ENCODE assay signal across 9 cellular contexts in the genomic region with DNA sequence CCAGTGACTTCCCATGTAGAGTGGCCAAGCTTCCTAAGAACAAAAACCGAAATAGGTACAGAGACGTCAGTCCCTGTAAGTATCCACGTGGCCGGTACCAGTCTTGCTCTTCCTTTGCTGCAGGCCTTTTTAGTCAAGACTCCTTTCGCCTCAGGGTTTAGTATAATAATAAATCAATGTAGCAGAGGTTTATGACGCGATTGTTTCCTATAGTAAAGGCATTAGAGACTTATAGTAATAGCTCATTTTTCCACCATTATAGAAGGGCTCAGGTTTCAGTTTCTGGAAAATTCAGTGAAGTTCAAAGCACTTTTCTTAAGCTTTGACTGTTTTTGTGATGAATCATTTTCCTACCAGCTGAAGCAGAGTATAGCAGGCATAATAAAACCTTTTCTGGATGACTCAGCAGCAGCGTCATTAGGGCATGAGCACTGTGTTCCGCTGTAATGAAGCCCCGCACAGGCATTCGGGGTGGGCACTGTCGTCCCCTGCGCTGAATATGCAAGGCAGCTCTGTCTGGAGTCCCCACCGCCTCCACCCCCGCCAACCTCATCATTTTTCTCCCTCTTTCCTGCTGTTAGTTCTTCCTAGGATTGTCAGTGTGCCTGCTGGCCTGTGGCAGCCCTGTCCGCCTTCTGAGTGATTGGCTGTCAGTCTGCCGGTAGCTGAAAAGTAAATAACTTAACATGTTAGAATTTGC. TPM values are rescaled to one million over a fixed set of nuclear protein-coding genes. Genes with fewer than 3 reads are reported as not detected.
A peak's percentile ranks its signal among the peaks of the same experiment; 100 is the strongest.
DNase-seq lines count a peak whose midpoint lies in the region; ATAC-seq and TF ChIP-seq lines count a peak whose summit lies in the region.
"Had no signal": no experiment of that assay in that cellular context is flagged by ENCODE, and none has a peak within 500 bp of the region (broad histone marks: within the 10 kb centered on the region; RNA-seq: fewer than 3 reads in every experiment).

No MANE protein-coding gene starts in this region.

- H3K36me3 ChIP-seq in rectal smooth muscle tissue (ENCODE audit: control insufficient read depth, insufficient read depth, low read length), result peaks cover 13% of the 10 kb centered on the region

- no peak overlapping the region for H3K27ac Mint-ChIP-seq in endothelial cell (ENCODE audit: unreplicated experiment)

- peak overlapping the region; percentile 76 for H3K27ac ChIP-seq in rectal smooth muscle tissue (ENCODE audit: low read depth, low read length)
- H3K27ac ChIP-seq: VCaP had no signal

- no peaks in the 10 kb centered on the region for H3K9me3 Mint-ChIP-seq in endothelial cell (ENCODE audit: unreplicated experiment)

- intact Hi-C loops in cardiac septum (cut with DNase I), result no loop called here

- H3K36me3 Mint-ChIP-seq in endothelial cell (ENCODE audit: low read depth, unreplicated experiment), result peaks cover 18% of the 10 kb centered on the region

- no peak overlapping the region for H3K9ac ChIP-seq in rectal smooth muscle tissue (ENCODE audit: low read length)

- no peaks in the 10 kb centered on the region for H3K27me3 ChIP-seq in rectal smooth muscle tissue (ENCODE audit: control insufficient read depth, insufficient read depth, low read length)

- peaks cover 9% of the 10 kb centered on the region for H3K4me1 Mint-ChIP-seq in endothelial cell (ENCODE audit: unreplicated experiment)

- ATAC-seq in HG02870 (IDR thresholded peaks at IDR 0.05; ENCODE audit: unreplicated experiment) (peak; percentile 65), HG02970 (IDR thresholded peaks at IDR 0.05; ENCODE audit: low FRiP score, unreplicated experiment) (no peak)

- TF ChIP-seq CTCF in endothelial cell (IDR thresholded peaks at IDR 0.05; ENCODE audit: unreplicated experiment), result no peak

- H3K4me3 Mint-ChIP-seq in endothelial cell (ENCODE audit: unreplicated experiment), result no peak overlapping the region

- peaks cover 4% of the 10 kb centered on the region for H3K27me3 Mint-ChIP-seq in endothelial cell (ENCODE audit: unreplicated experiment)

- no peak overlapping the region for H3K4me3 ChIP-seq in rectal smooth muscle tissue (ENCODE audit: low read length)

- DNase-seq in activated CD4-positive, alpha-beta T cell treated with anti-CD3 and anti-CD28 coated beads for 48 hours, result peak; percentile 79
- DNase-seq in epidermal melanocyte (ENCODE audit: insufficient read length, low spot score), result peak; percentile 66
- no peak for DNase-seq in endothelial cell (ENCODE audit: low spot score)
- DNase-seq in GOT3 (lab: John Stamatoyannopoulos, UW), result no peak
- no peak for DNase-seq in cardiac septum (ENCODE audit: low spot score)

- peaks cover 19% of the 10 kb centered on the region for H3K4me1 ChIP-seq in rectal smooth muscle tissue (ENCODE audit: control insufficient read depth, insufficient read depth, low read length)

RNA-seq across cellular contexts. Expression of a gene that starts 51.3 kb away (rescaled TPM):
- 46.0 TPM for total RNA-seq in endothelial cell (ENCODE audit: unreplicated experiment)
- total RNA-seq in cardiac septum, result 34.2 TPM

Comparison
In these comparisons a context has a peak if more than half of its experiments do, and no peak if none do; other contexts are left out.
1. DNase-seq: peak in activated CD4-positive, alpha-beta T cell treated with anti-CD3 and anti-CD28 coated beads for 48 hours (single experiment) and epidermal melanocyte (single experiment); none in endothelial cell (single experiment), GOT3 (single experiment) and cardiac septum (single experiment).